In genomic region chr11:25349537-25349936, GRCh38 we compare ENCODE assay signal across 24 cellular contexts.
A peak's percentile ranks its signal among the peaks of the same experiment; 100 is the strongest.
DNase-seq lines count a peak whose midpoint lies in the region; ATAC-seq, FAIRE-seq and TF ChIP-seq lines count a peak whose summit lies in the region.
"Had no signal": no experiment of that assay in that cellular context is flagged by ENCODE, and none has a peak within 500 bp of the region (broad histone marks: within the 10 kb centered on the region; RNA-seq: fewer than 3 reads in every experiment).

No MANE protein-coding gene starts in this region.

- H2BK120ac ChIP-seq in H1 (replicated peaks; ENCODE audit: low read depth, low read length) (no peak overlapping the region), trophoblast cell (ENCODE audit: insufficient read depth, low read length, poor library complexity) (no peak overlapping the region)

- H4K20me1 ChIP-seq in GM23338 (replicated peaks; ENCODE audit: insufficient read depth), result no peaks in the 10 kb centered on the region
- H4K20me1 ChIP-seq in H1 (replicated peaks in 1 of 2; ENCODE audit: control insufficient read depth in 1 of 2, insufficient read depth in 2 of 2, low read length in 2 of 2), result no peaks in the 10 kb centered on the region
- H4K20me1 ChIP-seq: BLaER1 had no signal

- H2BK5ac ChIP-seq in H1 (ENCODE audit: low read depth, low read length) (no peak overlapping the region), trophoblast cell (ENCODE audit: low read depth, low read length, poor library complexity) (no peak overlapping the region)

- H3K27ac ChIP-seq in GM23338 (ENCODE audit: low read depth) (no peak overlapping the region), H1 (ENCODE audit: low read depth, low read length) (no peak overlapping the region), trophoblast cell (ENCODE audit: low read depth, low read length) (no peak overlapping the region)
- H3K27ac ChIP-seq: 22Rv1, BLaER1, C4-2B had no signal

- H3K23ac ChIP-seq in H1 (ENCODE audit: insufficient read length) (no peak overlapping the region), trophoblast cell (ENCODE audit: low read length) (peak overlapping the region; percentile 100)

- no peaks in the 10 kb centered on the region for H3K4me1 ChIP-seq in GM23338 (ENCODE audit: insufficient read depth)
- H3K4me1 ChIP-seq in H1 (replicated peaks in 1 of 4; ENCODE audit: control insufficient read depth in 3 of 4, insufficient read depth in 4 of 4, low read length in 3 of 4), result no peaks in the 10 kb centered on the region
- H3K4me1 ChIP-seq in trophoblast cell (ENCODE audit: control insufficient read depth in 1 of 2, insufficient read depth in 2 of 2, low read length in 2 of 2), result no peaks in the 10 kb centered on the region
- H3K4me1 ChIP-seq: BLaER1 had no signal

- H3K4me3 Mint-ChIP-seq in GM23338, result no peak overlapping the region
- H3K4me3 Mint-ChIP-seq: B cell; CD4-positive, CD25-positive, alpha-beta regulatory T cell; CD8-positive, alpha-beta T cell had no signal

- H2BK20ac ChIP-seq in H1 (ENCODE audit: low read length), result no peak overlapping the region

- TF ChIP-seq CTCF in GM23338 (conservative IDR thresholded peaks at IDR 0.05; ENCODE audit: low read depth in 2 of 2), result peak in 1 of 2 experiments; percentile 51; a peak in 2 of 4 replicates
- peak in 1 of 3 experiments; percentile 12; a peak in 1 of 4 replicates for TF ChIP-seq CTCF in H1 (IDR thresholded peaks at IDR 0.05; ENCODE audit: control extremely low read depth in 1 of 3, insufficient read depth in 1 of 3, low read depth in 1 of 3, low read length in 3 of 3)

- H3K4ac ChIP-seq in H1 (replicated peaks; ENCODE audit: insufficient read length, low read depth, low read length) (no peak overlapping the region), trophoblast cell (ENCODE audit: low read depth, low read length) (no peak overlapping the region)

- no peak overlapping the region for H2BK12ac ChIP-seq in H1 (ENCODE audit: low read depth, low read length)
- no peak overlapping the region for H2BK12ac ChIP-seq in trophoblast cell (ENCODE audit: low read length)

- H3K27me3 Mint-ChIP-seq in GM23338 (ENCODE audit: insufficient read depth, low read depth, poor library complexity), result no peaks in the 10 kb centered on the region
- H3K27me3 Mint-ChIP-seq: B cell; CD4-positive, CD25-positive, alpha-beta regulatory T cell had no signal

- H3K9ac ChIP-seq in H1 (replicated peaks in 1 of 4; ENCODE audit: extremely low read depth in 1 of 4, low read depth in 3 of 4, low read length in 3 of 4) (no peak overlapping the region), trophoblast cell (ENCODE audit: low read length) (no peak overlapping the region)
- H3K9ac ChIP-seq: BLaER1 had no signal

- H3K79me2 ChIP-seq in GM23338 (replicated peaks; ENCODE audit: insufficient read depth) (no peaks in the 10 kb centered on the region), H1 (ENCODE audit: control insufficient read depth in 1 of 2, insufficient read depth in 2 of 2, low read length in 2 of 2) (no peaks in the 10 kb centered on the region), trophoblast cell (ENCODE audit: control insufficient read depth, insufficient read depth, low read length, poor library complexity) (no peaks in the 10 kb centered on the region)

- H3K9me3 ChIP-seq in H1 (ENCODE audit: insufficient read depth in 2 of 2, low read depth in 1 of 2, low read length in 1 of 2) (no peaks in the 10 kb centered on the region), trophoblast cell (ENCODE audit: insufficient read depth, low read depth, low read length) (peaks cover 4% of the 10 kb centered on the region)
- H3K9me3 ChIP-seq: BLaER1 had no signal

- H4K5ac ChIP-seq in H1 (ENCODE audit: insufficient read length, low read depth, low read length), result no peak overlapping the region

- WGBS in H1 (ENCODE audit: extremely low coverage in 1 of 2, insufficient coverage in 1 of 2, insufficient read length in 1 of 2, insufficient replicate concordance in 2 of 2, low coverage in 1 of 2, low lambda C conversion rate in 2 of 2, missing lambda C conversion rate in 1 of 2), 2 experiments, result 93% methylated on average over 1 of the region's 1 CpG; no CpG with 5 or more reads in 1 of the 2 experiments
- WGBS in trophoblast cell (ENCODE audit: extremely low coverage, insufficient coverage, insufficient read length), result no CpG with 5 or more reads among the region's 1 CpG

- no peak overlapping the region for H3K27ac Mint-ChIP-seq in GM23338
- H3K27ac Mint-ChIP-seq: B cell; CD4-positive, CD25-positive, alpha-beta regulatory T cell; CD8-positive, alpha-beta T cell had no signal

- CTCF ChIA-PET in H1 (lab: Charles Lee; ENCODE audit: partially characterized antibody), result interaction anchor here (0.6 to 1.2 kb wide), 5 partner anchors 11 to 632 kb away, joined by 3 to 4 read pairs (median 3); no protein-coding TSS in a partner anchor

- H3K56ac ChIP-seq in H1 (replicated peaks; ENCODE audit: insufficient read length, low read depth, low read length), result no peak overlapping the region

- 0 out of 3 replicates have a peak, but pooled peaks cover 3% of the 10 kb centered on the region for H3K9me3 Mint-ChIP-seq in GM23338

- peak; percentile 47 to 58 for TF ChIP-seq RAD21 in H1 (IDR thresholded peaks at IDR 0.05 in 1 of 2, conservative IDR thresholded peaks at IDR 0.05 in 1 of 2; ENCODE audit: low read depth in 2 of 2, low read length in 2 of 2)

- H3K23me2 ChIP-seq in H1 (ENCODE audit: low read depth, low read length), result no peaks in the 10 kb centered on the region

- H3K18ac ChIP-seq in H1 (ENCODE audit: extremely low read depth, low read length) (no peak overlapping the region), trophoblast cell (ENCODE audit: low read length) (no peak overlapping the region)

- no peak for FAIRE-seq in H1 (lab: Jason Lieb, UNC)
- FAIRE-seq: A204.1, D721Med, GM12878, GM19239 had no signal

- H3K4me1 Mint-ChIP-seq in GM23338, result no peaks in the 10 kb centered on the region
- H3K4me1 Mint-ChIP-seq: B cell had no signal

- H4K8ac ChIP-seq in H1 (ENCODE audit: extremely low read depth, insufficient read depth, low read length) (no peak overlapping the region), trophoblast cell (ENCODE audit: low read depth, low read length) (no peak overlapping the region)

- no peak overlapping the region for H3K4me3 ChIP-seq in GM23338
- H3K4me3 ChIP-seq in H1 (ENCODE audit: extremely low read depth in 1 of 4, insufficient read depth in 2 of 4, low read depth in 3 of 4, low read length in 4 of 4), result no peak overlapping the region
- no peak overlapping the region for H3K4me3 ChIP-seq in trophoblast cell (ENCODE audit: low read depth, low read length)
- H3K4me3 ChIP-seq: BLaER1, GM12878 had no signal

- no peak overlapping the region for H2BK15ac ChIP-seq in H1 (ENCODE audit: low read length)

- H3K4me2 ChIP-seq in GM23338 (no peak overlapping the region), H1 (ENCODE audit: insufficient read depth in 1 of 2, low read depth in 2 of 2, low read length in 2 of 2) (no peak overlapping the region), trophoblast cell (ENCODE audit: low read length) (no peak overlapping the region)
- H3K4me2 ChIP-seq: BLaER1 had no signal

- H2AK5ac ChIP-seq in H1 (ENCODE audit: low read depth, low read length), result no peak overlapping the region
- no peak overlapping the region for H2AK5ac ChIP-seq in trophoblast cell (ENCODE audit: low read length)

- TF ChIP-seq EP300 in H1 (IDR thresholded peaks at IDR 0.05; ENCODE audit: borderline replicate concordance in 1 of 2, low read depth in 2 of 2, low read length in 2 of 2), result no peak

- H3K27me3 ChIP-seq in GM23338 (ENCODE audit: insufficient read depth), result no peaks in the 10 kb centered on the region
- H3K27me3 ChIP-seq in H1 (replicated peaks in 1 of 4; ENCODE audit: control insufficient read depth in 3 of 4, extremely low read depth in 1 of 4, insufficient read depth in 3 of 4, low read length in 3 of 4), result no peaks in the 10 kb centered on the region; a peak in 1 of 7 replicates
- H3K27me3 ChIP-seq in trophoblast cell (ENCODE audit: insufficient read depth, low read length), result no peaks in the 10 kb centered on the region
- H3K27me3 ChIP-seq: BLaER1 had no signal

- no peak overlapping the region for H4K12ac ChIP-seq in trophoblast cell (ENCODE audit: low read depth, low read length)

- DNase-seq in GM23338 (ENCODE audit: low spot score) (no peak), H1 (ENCODE audit: low read depth in 1 of 2, low spot score in 2 of 2) (no peak), iPS-NIHi7 (ENCODE audit: extremely low spot score) (peak; percentile 8), trophoblast cell (no peak), NCI-H774 (lab: John Stamatoyannopoulos, UW) (no peak), LoVo (ENCODE audit: low spot score) (no peak), MV-4-11 (lab: John Stamatoyannopoulos, UW) (no peak)
- DNase-seq: CD4-positive, CD25-positive, alpha-beta regulatory T cell; CD8-positive, alpha-beta T cell; DMS 273 treated with DMSO at 0.1 percent for 48 hours; DMS79; EL; GDM1; GOT3; H7; HCEC 1CT had no signal

- H2AFZ ChIP-seq in GM23338 (peak overlapping the region; percentile 72; the same call in 1 of the 2 replicates), H1 (ENCODE audit: low read length) (no peak overlapping the region), trophoblast cell (ENCODE audit: insufficient read depth, low read length, poor library complexity) (no peak overlapping the region)

- H3K79me1 ChIP-seq in H1 (ENCODE audit: low read depth, low read length) (no peaks in the 10 kb centered on the region), trophoblast cell (ENCODE audit: low read length) (no peaks in the 10 kb centered on the region)

- no peaks in the 10 kb centered on the region for H3K9me2 ChIP-seq in GM23338 (ENCODE audit: insufficient read depth)

- H3K36me3 ChIP-seq in GM23338 (ENCODE audit: insufficient read depth) (no peaks in the 10 kb centered on the region), H1 (ENCODE audit: control insufficient read depth in 2 of 4, insufficient read depth in 4 of 4, low read length in 3 of 4) (no peaks in the 10 kb centered on the region), trophoblast cell (ENCODE audit: control insufficient read depth in 1 of 2, insufficient read depth in 2 of 2, low read length in 2 of 2) (no peaks in the 10 kb centered on the region)
- H3K36me3 ChIP-seq: BLaER1 had no signal

- POLR2A ChIA-PET in H1 (lab: Charles Lee; ENCODE audit: partially characterized antibody), result no interaction called here

- H3K14ac ChIP-seq in H1 (ENCODE audit: insufficient read length), result no peak overlapping the region
- H3K14ac ChIP-seq in trophoblast cell (ENCODE audit: low read length), result no peak overlapping the region

- TF ChIP-seq POLR2A in H1 (IDR thresholded peaks at IDR 0.05; ENCODE audit: control extremely low read depth in 1 of 2, low read depth in 2 of 2, low read length in 2 of 2), result no peak

- no peak overlapping the region for H4K91ac ChIP-seq in H1 (replicated peaks; ENCODE audit: insufficient read length, low read length)
- H4K91ac ChIP-seq in trophoblast cell (ENCODE audit: low read depth, low read length), result no peak overlapping the region

- H3K36me3 Mint-ChIP-seq in GM23338 (ENCODE audit: low read depth), result no peaks in the 10 kb centered on the region
- H3K36me3 Mint-ChIP-seq: CD4-positive, CD25-positive, alpha-beta regulatory T cell; CD8-positive, alpha-beta T cell had no signal

- H3F3A ChIP-seq in GM23338 (replicated peaks; ENCODE audit: low read depth), result no peaks in the 10 kb centered on the region

- no peak for ATAC-seq in GM23338
- ATAC-seq: CD8-positive, alpha-beta T cell; GM12878 had no signal

TF ChIP-seq in GM23338, 12 proteins besides CTCF, POLR2A, EP300 and RAD21 (continues in another document):
- no peak for TF ChIP-seq ZNF331 (CRISPR knock-in tag; IDR thresholded peaks at IDR 0.05; ENCODE audit: low read depth)
